ENCODE assay signal across 26 cellular contexts in genomic region chr3:114928989-114929620, GRCh38.
DNase-seq lines count a peak whose midpoint lies in the region; ATAC-seq lines count a peak whose summit lies in the region.
"Had no signal": no experiment of that assay in that cellular context is flagged by ENCODE, and none has a peak within 500 bp of the region (broad histone marks: within the 10 kb centered on the region; RNA-seq: fewer than 3 reads in every experiment).

No MANE protein-coding gene starts in this region.

- H3K27ac Mint-ChIP-seq in activated naive CD4-positive, alpha-beta T cell treated with anti-CD3 and anti-CD28 coated beads for 36 hours: no peak overlapping the region
- no peak overlapping the region for H3K27ac Mint-ChIP-seq in immature natural killer cell
- H3K27ac Mint-ChIP-seq: activated CD8-positive, alpha-beta T cell treated with anti-CD3 and anti-CD28 coated beads for 36 hours; activated naive CD4-positive, alpha-beta T cell treated with anti-CD3 and anti-CD28 coated beads, Interleukin-2, amount 50 U/mL, for 72 hours; activated T-helper 17 cell treated with anti-CD3 and anti-CD28 coated beads, Interleukin-2, amount 50 U/mL, for 72 hours; dendritic cell treated with granulocyte-macrophage colony-stimulating factor and Interleukin-4, amounts not matched to agents 40 ng/mL and 50 ng/mL, for 4 days; stimulated activated memory B cell treated with anti-CD40 and anti-IgM and Interleukin-4, amounts not matched to agents 10 μg/mL and 1 μg/mL and 100 μg/mL, for 72 hours had no signal

- no peaks in the 10 kb centered on the region for H3K27me3 Mint-ChIP-seq in activated naive CD4-positive, alpha-beta T cell treated with anti-CD3 and anti-CD28 coated beads for 36 hours (ENCODE audit: low read depth)
- peaks cover 0 to 5% (median 0%) of the 10 kb centered on the region in 3 donors for H3K27me3 Mint-ChIP-seq in immature natural killer cell (ENCODE audit: low read depth in 3 of 3)
- H3K27me3 Mint-ChIP-seq: activated CD8-positive, alpha-beta T cell treated with anti-CD3 and anti-CD28 coated beads for 36 hours; activated T-helper 17 cell treated with anti-CD3 and anti-CD28 coated beads, Interleukin-2, amount 50 U/mL, for 72 hours; dendritic cell treated with granulocyte-macrophage colony-stimulating factor and Interleukin-4, amounts not matched to agents 40 ng/mL and 50 ng/mL, for 4 days; stimulated activated memory B cell treated with anti-CD40 and anti-IgM and Interleukin-4, amounts not matched to agents 10 μg/mL and 1 μg/mL and 100 μg/mL, for 72 hours had no signal

- intact Hi-C loops in activated naive CD4-positive, alpha-beta T cell treated with anti-CD3 and anti-CD28 coated beads for 36 hours (cut with micrococcal nuclease): no loop called here

- CTCF ChIA-PET in activated naive CD4-positive, alpha-beta T cell treated with anti-CD3 and anti-CD28 coated beads for 36 hours (lab: Charles Lee): no interaction called here

- H3K4me3 Mint-ChIP-seq in activated naive CD4-positive, alpha-beta T cell treated with anti-CD3 and anti-CD28 coated beads for 36 hours: no peak overlapping the region
- H3K4me3 Mint-ChIP-seq in immature natural killer cell: no peak overlapping the region
- H3K4me3 Mint-ChIP-seq: activated CD8-positive, alpha-beta T cell treated with anti-CD3 and anti-CD28 coated beads for 36 hours; activated T-helper 17 cell treated with anti-CD3 and anti-CD28 coated beads, Interleukin-2, amount 50 U/mL, for 72 hours; dendritic cell treated with granulocyte-macrophage colony-stimulating factor and Interleukin-4, amounts not matched to agents 40 ng/mL and 50 ng/mL, for 4 days; stimulated activated memory B cell treated with anti-CD40 and anti-IgM and Interleukin-4, amounts not matched to agents 10 μg/mL and 1 μg/mL and 100 μg/mL, for 72 hours had no signal

- no peak for ATAC-seq in GM21786 (IDR thresholded peaks at IDR 0.05; ENCODE audit: unreplicated experiment)
- ATAC-seq: activated CD8-positive, alpha-beta T cell treated with anti-CD3 and anti-CD28 coated beads for 36 hours; activated naive CD4-positive, alpha-beta T cell treated with anti-CD3 and anti-CD28 coated beads, Interleukin-2, amount 50 U/mL, for 72 hours; activated T-helper 17 cell treated with anti-CD3 and anti-CD28 coated beads, Interleukin-2, amount 50 U/mL, for 72 hours; K562; sciatic nerve; stimulated activated memory B cell treated with anti-CD40 and anti-IgM and Interleukin-4, amounts not matched to agents 10 μg/mL and 1 μg/mL and 100 μg/mL, for 72 hours had no signal

- DNase-seq in EH (ENCODE audit: low read depth) (peak; percentile 7), HT1080 (ENCODE audit: low read depth) (peak; percentile 57), cerebellar cortex (ENCODE audit: low spot score) (peak; percentile 21), iris pigment epithelial cell (ENCODE audit: low read depth) (peak; percentile 26), immature natural killer cell (no peak), AML-193 (lab: John Stamatoyannopoulos, UW) (no peak)
- DNase-seq in activated naive CD4-positive, alpha-beta T cell treated with anti-CD3 and anti-CD28 coated beads for 36 hours: no peak
- DNase-seq: activated CD4-positive, alpha-beta T cell treated with anti-CD3 and anti-CD28 coated beads for 1 hour; activated CD8-positive, alpha-beta T cell treated with anti-CD3 and anti-CD28 coated beads for 36 hours; aorta; Caco-2; DMS79; glutamatergic neuron; MG63; NCI-H1105 treated with DMSO at 0.1 percent for 48 hours; NCI-H2081 treated with DMSO at 0.1 percent for 48 hours; NCI-H774; posterior cingulate gyrus; stimulated activated CD4-positive, alpha-beta T cell treated with anti-CD3 and anti-CD28 coated beads, Interleukin-4, amount 100 ng/mL, for 4 hours had no signal

- peaks cover 4% of the 10 kb centered on the region for H3K9me3 Mint-ChIP-seq in activated naive CD4-positive, alpha-beta T cell treated with anti-CD3 and anti-CD28 coated beads for 36 hours
- no peaks in the 10 kb centered on the region for H3K9me3 Mint-ChIP-seq in immature natural killer cell
- H3K9me3 Mint-ChIP-seq: activated T-helper 17 cell treated with anti-CD3 and anti-CD28 coated beads, Interleukin-2, amount 50 U/mL, for 72 hours had no signal

- H3K4me1 Mint-ChIP-seq in activated naive CD4-positive, alpha-beta T cell treated with anti-CD3 and anti-CD28 coated beads for 36 hours (ENCODE audit: low read depth): no peaks in the 10 kb centered on the region
- peaks cover 7 to 16% of the 10 kb centered on the region in 2 donors for H3K4me1 Mint-ChIP-seq in immature natural killer cell
- H3K4me1 Mint-ChIP-seq: activated T-helper 17 cell treated with anti-CD3 and anti-CD28 coated beads, Interleukin-2, amount 50 U/mL, for 72 hours had no signal

- H3K36me3 Mint-ChIP-seq in activated naive CD4-positive, alpha-beta T cell treated with anti-CD3 and anti-CD28 coated beads for 36 hours (ENCODE audit: low read depth): peaks cover 25% of the 10 kb centered on the region
- H3K36me3 Mint-ChIP-seq in immature natural killer cell: peaks cover 4 to 19% (median 11%) of the 10 kb centered on the region in 3 donors

Comparison
In these comparisons a context has a peak if more than half of its experiments do, and no peak if none do; other contexts are left out.
1. DNase-seq: peak in EH (single experiment), HT1080 (single experiment), cerebellar cortex (single experiment) and iris pigment epithelial cell (single experiment); none in activated naive CD4-positive, alpha-beta T cell treated with anti-CD3 and anti-CD28 coated beads for 36 hours (single experiment), immature natural killer cell (0 of 3) and AML-193 (0 of 2).